17 cellular contexts compared by ENCODE assay signal in the genomic region with DNA sequence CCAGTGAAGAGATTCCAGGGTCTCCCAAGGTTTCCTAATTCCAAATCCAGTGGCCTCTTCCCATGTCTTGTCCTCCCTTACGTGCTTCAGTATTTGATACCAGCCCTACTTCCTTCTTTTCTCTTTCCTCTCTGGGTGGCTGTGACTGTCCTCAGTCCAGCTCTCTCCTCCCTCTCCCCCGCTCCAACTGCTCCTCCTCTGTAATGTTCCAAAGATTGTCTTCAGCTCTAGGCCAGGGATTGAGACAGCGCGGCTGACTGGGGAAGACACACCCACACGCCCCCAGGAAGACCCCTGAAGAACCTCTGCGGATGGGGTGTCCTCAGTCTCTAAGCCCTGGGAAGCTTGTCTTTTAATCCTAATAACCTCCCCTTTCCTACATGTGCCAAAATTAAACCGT. TPM values are rescaled to one million over a fixed set of nuclear protein-coding genes. Genes with fewer than 3 reads are reported as not detected.
A peak's percentile ranks its signal among the peaks of the same experiment; 100 is the strongest.
DNase-seq lines count a peak whose midpoint lies in the region; ATAC-seq, FAIRE-seq and TF ChIP-seq lines count a peak whose summit lies in the region.
"Had no signal": no experiment of that assay in that cellular context is flagged by ENCODE, and none has a peak within 500 bp of the region (broad histone marks: within the 10 kb centered on the region; RNA-seq: fewer than 3 reads in every experiment).

No MANE protein-coding gene starts in this region.

- H3K36me3 ChIP-seq in right atrium auricular region, result no peaks in the 10 kb centered on the region
- H3K36me3 ChIP-seq in small intestine (ENCODE audit: control insufficient read depth in 2 of 2, insufficient read depth in 2 of 2, low read length in 2 of 2), result no peaks in the 10 kb centered on the region

- no peak for FAIRE-seq in small intestine (lab: Jason Lieb, UNC)
- FAIRE-seq: GM18507 had no signal

- TF ChIP-seq CTCF in C4-2B (conservative IDR thresholded peaks at IDR 0.05), result no peak
- TF ChIP-seq CTCF in right atrium auricular region (IDR thresholded peaks at IDR 0.05), result no peak

- DNase-seq in right atrium auricular region (ENCODE audit: low spot score), result no peak
- peak; percentile 60 for DNase-seq in small intestine
- no peak for DNase-seq in MV-4-11 (lab: John Stamatoyannopoulos, UW)
- no peak for DNase-seq in AG08396 (ENCODE audit: low spot score)
- DNase-seq: activated naive CD4-positive, alpha-beta T cell treated with anti-CD3 and anti-CD28 coated beads, Interleukin-2, amount 50 U/mL, for 16 hours; mesenchymal stem cell; NCI-H82 had no signal

- H3K9me3 ChIP-seq in right atrium auricular region, result no peaks in the 10 kb centered on the region
- H3K9me3 ChIP-seq in small intestine (ENCODE audit: control insufficient read depth, low read depth), result no peaks in the 10 kb centered on the region

- ATAC-seq in HG02884 (IDR thresholded peaks at IDR 0.05; ENCODE audit: unreplicated experiment) (no peak), HG03439 (IDR thresholded peaks at IDR 0.05; ENCODE audit: unreplicated experiment) (no peak)

- H3K4me1 ChIP-seq in right atrium auricular region, result peaks cover 0 to 19% of the 10 kb centered on the region in 2 donors
- peaks cover 4 to 8% of the 10 kb centered on the region in 2 donors for H3K4me1 ChIP-seq in small intestine (ENCODE audit: control insufficient read depth in 2 of 2, insufficient read depth in 1 of 2, low read depth in 1 of 2, low read length in 1 of 2)

- H3K27ac ChIP-seq in C4-2B (peak overlapping the region; percentile 58), angular gyrus (ENCODE audit: low read depth, low read length) (peak overlapping the region; percentile 88), right atrium auricular region (peak overlapping the region; percentile 13 to 49), small intestine (ENCODE audit: low read depth in 1 of 2, low read length in 1 of 2) (peak overlapping the region; percentile 86 to 87)

- WGBS in small intestine, 3 donors, result 13 to 49% (median 36%) methylated on average over 7 of the region's 7 CpGs

- H3K27me3 ChIP-seq in right atrium auricular region (peaks cover 0 to 6% of the 10 kb centered on the region in 2 donors), small intestine (ENCODE audit: control insufficient read depth in 2 of 2, insufficient read depth in 2 of 2, low read length in 2 of 2) (no peaks in the 10 kb centered on the region)

- peak overlapping the region in 1 of 2 donors; percentile 8 for H3K4me3 ChIP-seq in right atrium auricular region
- peak overlapping the region; percentile 23 to 50 for H3K4me3 ChIP-seq in small intestine (ENCODE audit: low read depth in 1 of 2, low read length in 2 of 2)

RNA-seq across cellular contexts. Expression of gene BNIP5, which starts 2.3 kb away (rescaled TPM):
- total RNA-seq in right atrium auricular region, result not detected
- 10 to 100 TPM in 2 of 3 donors, 1 to 10 TPM in 1; 2.6 to 26.7 (median 17.2) TPM for polyA plus RNA-seq in small intestine
- total RNA-seq: bronchial epithelial cell; endodermal cell; fibroblast of villous mesenchyme; subcutaneous adipose tissue; T-helper 2 cell treated with Interferon-gamma antibody and Interleukin-4, amounts not matched to agents 100 ng/mL and 5 ng/mL, for 36 hours had no signal

RNA-seq across cellular contexts. Expression of gene ETV7, which starts 53.1 kb away (rescaled TPM):
- total RNA-seq in right atrium auricular region, result under 1 TPM; 0.33 to 0.43 TPM
- polyA plus RNA-seq in small intestine, result 10 to 100 TPM; 12.5 to 26.2 (median 19.5) TPM
- total RNA-seq: bronchial epithelial cell had no signal

Comparison
In these comparisons a context has a peak if more than half of its experiments do, and no peak if none do; other contexts are left out.
1. H3K27ac ChIP-seq: peak in every context shown above with its lines; median percentile 88 in angular gyrus; 86 in small intestine; 58 in C4-2B; 31 in right atrium auricular region.